In genomic region chr11:109390752-109391151, GRCh38 we compare ENCODE assay signal across 30 cellular contexts. TPM values are rescaled to one million over a fixed set of nuclear protein-coding genes. Genes with fewer than 3 reads are reported as not detected.
"Had no signal": no experiment of that assay in that cellular context is flagged by ENCODE, and none has a peak within 500 bp of the region (broad histone marks: within the 10 kb centered on the region; RNA-seq: fewer than 3 reads in every experiment).

No MANE protein-coding gene starts in this region.

- H3K27me3 ChIP-seq: brain microvascular endothelial cell, ovary, right lobe of liver, testis, transverse colon had no signal

- H3K4me3 Mint-ChIP-seq: activated CD4-positive, alpha-beta memory T cell treated with anti-CD3 and anti-CD28 coated beads for 36 hours; activated naive CD4-positive, alpha-beta T cell treated with anti-CD3 and anti-CD28 coated beads, Interleukin-2, amount 10 ng/mL, durations not matched to agents 7 days and 5 days; activated T-cell treated with anti-CD3 and anti-CD28 coated beads, Interleukin-2, amount 50 U/mL, for 24 hours; effector memory CD8-positive, alpha-beta T cell; immature natural killer cell; mesothelial cell of epicardium; naive thymus-derived CD4-positive, alpha-beta T cell had no signal

- H3K36me3 Mint-ChIP-seq: activated CD4-positive, alpha-beta memory T cell treated with anti-CD3 and anti-CD28 coated beads for 36 hours; activated naive CD4-positive, alpha-beta T cell treated with anti-CD3 and anti-CD28 coated beads, Interleukin-2, amount 10 ng/mL, durations not matched to agents 7 days and 5 days; immature natural killer cell; mesothelial cell of epicardium; naive thymus-derived CD4-positive, alpha-beta T cell had no signal

- H3K36me3 ChIP-seq: brain microvascular endothelial cell, ovary, right lobe of liver, transverse colon had no signal

- H3K4me1 Mint-ChIP-seq: activated naive CD4-positive, alpha-beta T cell treated with anti-CD3 and anti-CD28 coated beads, Interleukin-2, amount 10 ng/mL, durations not matched to agents 7 days and 5 days; immature natural killer cell; mesothelial cell of epicardium; naive thymus-derived CD4-positive, alpha-beta T cell had no signal

- H3K4me1 ChIP-seq: right lobe of liver, testis, transverse colon had no signal

- DNase-seq: activated CD4-positive, alpha-beta memory T cell treated with anti-CD3 and anti-CD28 coated beads for 36 hours; activated CD4-positive, alpha-beta T cell treated with anti-CD3 and anti-CD28 coated beads for 48 hours; activated CD8-positive, alpha-beta memory T cell treated with anti-CD3 and anti-CD28 coated beads, Interleukin-2, amount 50 U/mL, for 48 hours; activated gamma-delta T cell; activated naive CD4-positive, alpha-beta T cell treated with anti-CD3 and anti-CD28 coated beads, Interleukin-2, amount 10 ng/mL, durations not matched to agents 7 days and 5 days; activated T-cell treated with anti-CD3 and anti-CD28 coated beads, Interleukin-2, amount 50 U/mL, for 24 hours; amniotic stem cell; brain microvascular endothelial cell; caudate nucleus; cortex of kidney; effector memory CD8-positive, alpha-beta T cell; foreskin fibroblast; immature natural killer cell; kidney; left colon; mammary epithelial cell; naive thymus-derived CD4-positive, alpha-beta T cell; ovary; right lobe of liver; stimulated activated CD4-positive, alpha-beta T cell treated with anti-CD3 and anti-CD28 coated beads, Interleukin-2, amount 100 ng/mL, for 48 hours; stimulated activated naive CD8-positive, alpha-beta T cell treated with anti-CD3 and anti-CD28 coated beads, Interleukin-15, Interleukin-2, amounts not matched to agents 100 U/mL and 50 U/mL, for 24 hours; testis; transverse colon had no signal

- ATAC-seq: effector memory CD8-positive, alpha-beta T cell; left colon; naive thymus-derived CD4-positive, alpha-beta T cell; right lobe of liver; stimulated activated naive CD8-positive, alpha-beta T cell treated with anti-CD3 and anti-CD28 coated beads, Interleukin-15, Interleukin-2, amounts not matched to agents 100 U/mL and 50 U/mL, for 24 hours had no signal

- H3K27ac ChIP-seq: brain microvascular endothelial cell, ovary, right lobe of liver, testis, transverse colon had no signal

- H3K4me3 ChIP-seq: ovary, right lobe of liver, testis, transverse colon had no signal

- H3K27ac Mint-ChIP-seq: activated CD4-positive, alpha-beta memory T cell treated with anti-CD3 and anti-CD28 coated beads for 36 hours; activated naive CD4-positive, alpha-beta T cell treated with anti-CD3 and anti-CD28 coated beads, Interleukin-2, amount 10 ng/mL, durations not matched to agents 7 days and 5 days; activated T-cell treated with anti-CD3 and anti-CD28 coated beads, Interleukin-2, amount 50 U/mL, for 24 hours; effector memory CD8-positive, alpha-beta T cell; immature natural killer cell; mesothelial cell of epicardium; naive thymus-derived CD4-positive, alpha-beta T cell; progenitor cell of endocrine pancreas had no signal

- H3K9me3 ChIP-seq: ovary, right lobe of liver, testis, transverse colon had no signal

- H3K9me3 Mint-ChIP-seq: activated naive CD4-positive, alpha-beta T cell treated with anti-CD3 and anti-CD28 coated beads, Interleukin-2, amount 10 ng/mL, durations not matched to agents 7 days and 5 days had no signal

RNA-seq across cellular contexts. Expression of gene C11orf87, which starts 31.2 kb away (rescaled TPM):
- total RNA-seq: activated CD4-positive, alpha-beta memory T cell treated with anti-CD3 and anti-CD28 coated beads for 36 hours; fibroblast of lung; kidney; left colon; liver; mammary epithelial cell; naive thymus-derived CD4-positive, alpha-beta T cell; renal cortical epithelial cell; right lobe of liver; T-helper 1 cell treated with Interleukin-12 subunit alpha and Interleukin-12 subunit beta and Interleukin-4 antibody, amounts not matched to agents 30 ng/mL and 1 ng/mL, for 36 hours; transverse colon had no signal
- polyA plus RNA-seq: esophagus; liver; naive thymus-derived CD4-positive, alpha-beta T cell; ovary had no signal
